ENCODE assay signal across 28 cellular contexts in the genomic region with DNA sequence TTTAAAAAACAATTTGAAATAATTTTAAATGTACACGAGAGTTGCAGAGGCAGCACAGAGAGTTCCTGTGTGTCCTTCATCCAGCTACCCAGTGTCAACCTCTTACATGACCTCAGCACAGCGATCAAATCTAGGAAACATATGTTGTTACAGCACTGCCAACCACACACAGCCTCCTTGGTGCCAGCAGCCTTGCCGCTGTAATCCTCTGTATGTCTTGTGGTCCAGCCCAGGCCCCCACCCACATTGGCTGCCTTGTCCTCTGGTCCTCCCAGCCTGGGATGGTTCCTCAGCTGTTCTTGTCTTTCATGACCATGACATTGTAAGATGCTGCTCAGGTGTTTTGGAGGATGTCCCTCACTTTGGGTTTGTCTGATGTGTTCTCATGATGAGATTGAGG.
DNase-seq lines count a peak whose midpoint lies in the region; ATAC-seq lines count a peak whose summit lies in the region.
"Had no signal": no experiment of that assay in that cellular context is flagged by ENCODE, and none has a peak within 500 bp of the region (broad histone marks: within the 10 kb centered on the region; RNA-seq: fewer than 3 reads in every experiment).

No MANE protein-coding gene starts in this region.

- H3K4me1 ChIP-seq in CD4-positive, alpha-beta memory T cell (ENCODE audit: insufficient read depth, low read length), result peaks cover 24% of the 10 kb centered on the region

- H3K36me3 Mint-ChIP-seq in CD4-positive, alpha-beta memory T cell, result peaks cover 2 to 12% of the 10 kb centered on the region in 2 donors
- H3K36me3 Mint-ChIP-seq in T-helper 17 cell (ENCODE audit: low read depth), result peaks cover 4% of the 10 kb centered on the region

- H3K27me3 ChIP-seq in CD4-positive, alpha-beta memory T cell (ENCODE audit: insufficient read depth, low read length), result no peaks in the 10 kb centered on the region
- H3K27me3 ChIP-seq: gastrocnemius medialis, spleen, thyroid gland had no signal

- ATAC-seq in T-helper 17 cell (no peak), HG03139 (IDR thresholded peaks at IDR 0.05; ENCODE audit: unreplicated experiment) (no peak)
- ATAC-seq: esophagus mucosa; gastrocnemius medialis; mucosa of descending colon; stimulated activated naive CD8-positive, alpha-beta T cell treated with anti-CD3 and anti-CD28 coated beads, Interleukin-15, Interleukin-2, amounts not matched to agents 100 U/mL and 50 U/mL, for 24 hours; T-cell had no signal

- H3K27ac Mint-ChIP-seq in CD4-positive, alpha-beta memory T cell, result peak overlapping the region; percentile 0 to 71 (median 48)
- no peak overlapping the region for H3K27ac Mint-ChIP-seq in T-helper 17 cell
- H3K27ac Mint-ChIP-seq: activated naive CD8-positive, alpha-beta T cell treated with anti-CD3 and anti-CD28 coated beads, Interleukin-2, amount 10 ng/mL, durations not matched to agents 7 days and 5 days had no signal

- H3K9me3 Mint-ChIP-seq in CD4-positive, alpha-beta memory T cell, result no peaks in the 10 kb centered on the region
- H3K9me3 Mint-ChIP-seq: activated naive CD8-positive, alpha-beta T cell treated with anti-CD3 and anti-CD28 coated beads, Interleukin-2, amount 10 ng/mL, durations not matched to agents 7 days and 5 days; T-cell had no signal

- no peaks in the 10 kb centered on the region for H3K27me3 Mint-ChIP-seq in CD4-positive, alpha-beta memory T cell
- no peaks in the 10 kb centered on the region for H3K27me3 Mint-ChIP-seq in T-helper 17 cell
- H3K27me3 Mint-ChIP-seq: activated naive CD8-positive, alpha-beta T cell treated with anti-CD3 and anti-CD28 coated beads, Interleukin-2, amount 10 ng/mL, durations not matched to agents 7 days and 5 days; T-cell had no signal

- CTCF ChIA-PET in CD4-positive, alpha-beta memory T cell (lab: Charles Lee; ENCODE audit: partially characterized antibody), result interaction anchor here (1.4 to 2.2 kb wide), 2 partner anchors 9 to 19 kb away, joined by 4 to 7 read pairs; no protein-coding TSS in a partner anchor

- H3K4me3 ChIP-seq in CD4-positive, alpha-beta memory T cell (ENCODE audit: low read length in 2 of 2), result no peak overlapping the region
- H3K4me3 ChIP-seq: gastrocnemius medialis, mucosa of descending colon, PC-9, spleen, thyroid gland had no signal

- DNase-seq in NCI-H1694 (lab: John Stamatoyannopoulos, UW) (peak; percentile 33), NCI-H1694 treated with DMSO at 0.1 percent for 48 hours (lab: John Stamatoyannopoulos, UW) (no peak), T-helper 17 cell (no peak), myocyte (ENCODE audit: low read depth) (peak; percentile 91), NOMO-1 treated with DMSO at 0.1 percent for 48 hours (lab: John Stamatoyannopoulos, UW; ENCODE audit: unreplicated experiment) (no peak), T1000 (lab: John Stamatoyannopoulos, UW) (no peak)
- DNase-seq in CD4-positive, alpha-beta memory T cell, result no peak
- DNase-seq: activated naive CD8-positive, alpha-beta T cell treated with anti-CD3 and anti-CD28 coated beads, Interleukin-2, amount 10 ng/mL, durations not matched to agents 7 days and 5 days; activated T-cell treated with anti-CD3 and anti-CD28 coated beads, Interleukin-2, amount 50 U/mL, for 48 hours; AML-193; cerebellar nuclear complex; gastrocnemius medialis; islet precursor cell; Karpas-422; mucosa of descending colon; NCI-H2029; NCI-H2227 treated with DMSO at 0.1 percent for 48 hours; NCI-H748 treated with DMSO at 0.1 percent for 48 hours; PC-9; SIG-M5; spleen; stimulated activated CD4-positive, alpha-beta T cell treated with anti-CD3 and anti-CD28 coated beads, Interleukin-4, amount 100 ng/mL, for 1 hour; stimulated activated naive CD8-positive, alpha-beta T cell treated with anti-CD3 and anti-CD28 coated beads, Interleukin-15, Interleukin-2, amounts not matched to agents 100 U/mL and 50 U/mL, for 24 hours; T-cell; thyroid gland had no signal

- H3K4me1 Mint-ChIP-seq in CD4-positive, alpha-beta memory T cell, result peaks cover 30 to 54% (median 45%) of the 10 kb centered on the region in 4 donors
- H3K4me1 Mint-ChIP-seq in T-helper 17 cell, result peaks cover 36% of the 10 kb centered on the region

- no peaks in the 10 kb centered on the region for H3K36me3 ChIP-seq in CD4-positive, alpha-beta memory T cell (ENCODE audit: insufficient read depth, low read length)
- H3K36me3 ChIP-seq: gastrocnemius medialis, thyroid gland had no signal

- peak overlapping the region in 5 of 8 donors; percentile 4 to 40 (median 21) for H3K4me3 Mint-ChIP-seq in CD4-positive, alpha-beta memory T cell
- H3K4me3 Mint-ChIP-seq in T-helper 17 cell, result peak overlapping the region; percentile 25
- H3K4me3 Mint-ChIP-seq: activated naive CD8-positive, alpha-beta T cell treated with anti-CD3 and anti-CD28 coated beads, Interleukin-2, amount 10 ng/mL, durations not matched to agents 7 days and 5 days; T-cell had no signal

- H3K27ac ChIP-seq in CD4-positive, alpha-beta memory T cell (ENCODE audit: low read depth, low read length), result no peak overlapping the region
- H3K27ac ChIP-seq: 22Rv1, gastrocnemius medialis, PC-9, spleen, thyroid gland had no signal

- POLR2A ChIA-PET in CD4-positive, alpha-beta memory T cell (lab: Charles Lee; ENCODE audit: partially characterized antibody), result interaction anchor here (1.2 to 1.3 kb wide), 3 partner anchors 43 to 118 kb away, joined by 3 to 4 read pairs (median 3); no protein-coding TSS in a partner anchor

- H3K9me3 ChIP-seq in CD4-positive, alpha-beta memory T cell (ENCODE audit: control insufficient read depth in 1 of 2, low read length in 2 of 2), result no peaks in the 10 kb centered on the region
- H3K9me3 ChIP-seq in T-helper 17 cell (ENCODE audit: control insufficient read depth, low read length, poor library complexity, severe bottlenecking), result no peaks in the 10 kb centered on the region
- H3K9me3 ChIP-seq: gastrocnemius medialis, mucosa of descending colon, spleen, thyroid gland had no signal

- intact Hi-C loops in CD4-positive, alpha-beta memory T cell (cut with micrococcal nuclease), result no loop called here

Comparison
In these comparisons a context has a peak if more than half of its experiments do, and no peak if none do; other contexts are left out.
1. DNase-seq: peak in NCI-H1694 (single experiment) and myocyte (single experiment); none in NCI-H1694 treated with DMSO at 0.1 percent for 48 hours (single experiment), CD4-positive, alpha-beta memory T cell (0 of 5), T-helper 17 cell (0 of 3), NOMO-1 treated with DMSO at 0.1 percent for 48 hours (single experiment) and T1000 (single experiment).